ENCODE assay signal across 8 cellular contexts in the genomic region with DNA sequence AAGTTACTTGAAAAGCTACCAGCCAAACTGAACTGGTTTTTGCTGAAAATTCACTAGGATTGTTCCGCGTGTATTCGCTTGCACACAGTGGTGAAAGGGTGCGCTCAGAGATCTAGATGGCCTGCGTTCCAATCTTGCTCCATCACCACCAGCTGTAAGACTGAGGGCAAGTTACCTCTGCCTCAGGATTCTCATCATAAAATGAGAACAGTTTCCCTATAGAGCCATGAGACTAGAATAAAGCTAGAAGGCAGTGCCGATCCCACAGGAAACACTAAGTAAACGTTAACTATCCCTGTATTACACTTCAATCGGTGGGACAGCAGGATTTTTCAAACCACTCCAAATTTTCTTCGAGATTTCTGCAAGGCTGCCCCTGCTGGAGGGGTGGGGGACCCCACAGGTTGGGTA. TPM values are rescaled to one million over a fixed set of nuclear protein-coding genes. Genes with fewer than 3 reads are reported as not detected.
DNase-seq lines count a peak whose midpoint lies in the region; ATAC-seq and TF ChIP-seq lines count a peak whose summit lies in the region.

No MANE protein-coding gene starts in this region.

- no peak for ATAC-seq in HG03520 (IDR thresholded peaks at IDR 0.05; ENCODE audit: unreplicated experiment)

- H3K79me2 ChIP-seq in SU-DHL-6 (ENCODE audit: insufficient read depth, low read length) = peaks cover 48% of the 10 kb centered on the region

- H3F3A ChIP-seq in SU-DHL-6 (ENCODE audit: insufficient read depth) = no peaks in the 10 kb centered on the region

- peaks cover 19% of the 10 kb centered on the region for H3K4me1 ChIP-seq in skeletal muscle satellite cell (ENCODE audit: control insufficient read depth, insufficient read depth, low read length)

- peak overlapping the region; percentile 80 for H3K4me2 ChIP-seq in SU-DHL-6 (ENCODE audit: low read depth, low read length, poor library complexity, severe bottlenecking)
- H3K4me2 ChIP-seq in skeletal muscle satellite cell (ENCODE audit: low read length) = peak overlapping the region; percentile 99

- H3K4me3 ChIP-seq in SU-DHL-6 (ENCODE audit: insufficient read depth, low read length, poor library complexity, severe bottlenecking) (peak overlapping the region; percentile 85), fibroblast of villous mesenchyme (ENCODE audit: low read depth, low read length) (peak overlapping the region; percentile 77), skeletal muscle satellite cell (ENCODE audit: low read length) (peak overlapping the region; percentile 100)

- in situ Hi-C loops in GM13977 (cut with MboI; ENCODE audit: low pct_unique_long_range_greater_than_20kb, low sequenced_read_pairs, unreplicated experiment) = loop anchor here (25.0 kb wide), 1 partner anchor 410 kb away; a partner anchor contains a TSS

- H3K36me3 ChIP-seq in SU-DHL-6 (ENCODE audit: low read length) (no peaks in the 10 kb centered on the region), skeletal muscle satellite cell (ENCODE audit: insufficient read depth, low read length) (no peaks in the 10 kb centered on the region)

- no peaks in the 10 kb centered on the region for H4K20me1 ChIP-seq in SU-DHL-6 (ENCODE audit: low read depth, low read length)

- H2AFZ ChIP-seq in SU-DHL-6 (ENCODE audit: low read depth, low read length, severe bottlenecking) = peak overlapping the region; percentile 85

- H3K27me3 ChIP-seq in SU-DHL-6 (ENCODE audit: low read length) = no peaks in the 10 kb centered on the region
- no peaks in the 10 kb centered on the region for H3K27me3 ChIP-seq in skeletal muscle satellite cell (ENCODE audit: control insufficient read depth, insufficient read depth, low read length)

- H3K9me2 ChIP-seq in SU-DHL-6 (replicated peaks; ENCODE audit: insufficient read depth, low read length) = no peaks in the 10 kb centered on the region

- DNase-seq in NCI-H510A treated with DMSO at 0.1 percent for 48 hours (lab: John Stamatoyannopoulos, UW) (peak; percentile 18), NCI-H510A (lab: John Stamatoyannopoulos, UW) (no peak), fibroblast of villous mesenchyme (ENCODE audit: low read depth) (peak; percentile 36), GM13977 (ENCODE audit: low spot score) (no peak), activated gamma-delta T cell treated with Interleukin-2 at 50 U/mL for 16 hours (no peak)

- H3K27ac ChIP-seq in SU-DHL-6 (ENCODE audit: low read depth, low read length) = peak overlapping the region; percentile 78

- H3K9me3 ChIP-seq in SU-DHL-6 (ENCODE audit: insufficient read depth, low read length) (no peaks in the 10 kb centered on the region), skeletal muscle satellite cell (replicated peaks; ENCODE audit: low read length) (no peaks in the 10 kb centered on the region)

- TF ChIP-seq CTCF in SU-DHL-6 (IDR thresholded peaks at IDR 0.05; ENCODE audit: insufficient read depth, low read length, poor library complexity, severe bottlenecking) (no peak), fibroblast of villous mesenchyme (IDR thresholded peaks at IDR 0.05; ENCODE audit: insufficient read depth, low read depth, low read length) (no peak), GM13977 (IDR thresholded peaks at IDR 0.05; ENCODE audit: extremely low read depth, insufficient read depth, missing control alignments) (no peak)

- peak overlapping the region; percentile 91 for H3K9ac ChIP-seq in SU-DHL-6 (ENCODE audit: low read length)
- H3K9ac ChIP-seq in skeletal muscle satellite cell (ENCODE audit: low read depth, low read length) = peak overlapping the region; percentile 98

RNA-seq across cellular contexts. Expression of a gene that starts 0.8 kb away (rescaled TPM):
- 81.5 and 94.6 TPM in 2 replicates for total RNA-seq in fibroblast of villous mesenchyme
- 145 and 147 TPM in 2 replicates for total RNA-seq in skeletal muscle satellite cell (2012; rRNA removed)

Comparison
In these comparisons a context has a peak if more than half of its experiments do, and no peak if none do; other contexts are left out.
1. DNase-seq: peak in NCI-H510A treated with DMSO at 0.1 percent for 48 hours (single experiment) and fibroblast of villous mesenchyme (single experiment); none in NCI-H510A (single experiment), GM13977 (single experiment) and activated gamma-delta T cell treated with Interleukin-2 at 50 U/mL for 16 hours (single experiment).
2. Peak in every context shown above with its lines, with median percentiles within 50 percentile points of each other: H3K4me3 ChIP-seq.